Comparison of ENCODE assay signal across 32 cellular contexts in the genomic region with DNA sequence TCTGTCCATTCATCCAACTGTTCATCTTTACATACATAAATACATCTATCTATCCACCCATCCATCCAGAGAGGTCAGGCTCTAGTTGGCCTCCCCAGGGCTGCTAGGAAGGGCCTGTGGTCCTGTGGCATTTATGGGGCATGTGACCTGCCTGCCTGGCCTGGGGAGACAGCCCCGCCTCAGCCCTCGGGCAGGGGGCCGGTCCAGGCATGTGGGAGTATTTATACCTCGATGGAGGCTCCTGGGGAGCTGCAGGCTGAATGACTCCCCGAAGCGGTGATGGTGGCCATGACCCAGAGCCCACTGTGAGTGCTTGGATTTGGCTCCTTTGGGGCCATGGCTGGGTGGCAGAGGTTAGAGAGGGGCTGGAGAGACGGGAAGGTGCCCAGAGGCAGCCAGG. TPM values are rescaled to one million over a fixed set of nuclear protein-coding genes. Genes with fewer than 3 reads are reported as not detected.
"Had no signal": no experiment of that assay in that cellular context is flagged by ENCODE, and none has a peak within 500 bp of the region (broad histone marks: within the 10 kb centered on the region; RNA-seq: fewer than 3 reads in every experiment).

No MANE protein-coding gene starts in this region.

- ATAC-seq: effector memory CD8-positive, alpha-beta T cell; gastrocnemius medialis; heart right ventricle; left cardiac atrium; left lung; left ventricle myocardium superior had no signal

- H3K9me3 Mint-ChIP-seq: effector memory CD8-positive, alpha-beta T cell; memory B cell had no signal

- H3K4me3 ChIP-seq: coronary artery, esophagus squamous epithelium, gastrocnemius medialis, heart right ventricle, left lung, lung had no signal

- FAIRE-seq: colon, endometrium, islet of Langerhans, keratinocyte had no signal

- H3K4me1 ChIP-seq: gastrocnemius medialis, heart right ventricle, left lung had no signal

- H3K4me3 Mint-ChIP-seq: effector memory CD8-positive, alpha-beta T cell; endodermal cell; memory B cell had no signal

- H3K9me3 ChIP-seq: esophagus squamous epithelium, gastrocnemius medialis, heart right ventricle, left lung had no signal

- H3K27ac Mint-ChIP-seq: effector memory CD8-positive, alpha-beta T cell; endodermal cell; memory B cell had no signal

- DNase-seq: effector CD8-positive, alpha-beta T cell; effector memory CD8-positive, alpha-beta T cell; endodermal cell; erythroblast; esophagus squamous epithelium; foreskin fibroblast; foreskin melanocyte; gastrocnemius medialis; glutamatergic neuron; head of caudate nucleus; heart right ventricle; hippocampal formation; left cardiac atrium; left ventricle myocardium superior; mammary epithelial cell; mesendoderm; midbrain had no signal

- H3K36me3 Mint-ChIP-seq: memory B cell had no signal

- H3K4me1 Mint-ChIP-seq: endodermal cell had no signal

- H3K36me3 ChIP-seq: gastrocnemius medialis, heart right ventricle, left lung had no signal

- H3K27ac ChIP-seq: coronary artery, epithelial cell of prostate, gastrocnemius medialis, heart right ventricle, left lung had no signal

RNA-seq across cellular contexts. Expression of gene FOXN1, which starts 7.3 kb away (rescaled TPM):
- total RNA-seq: cerebellum, dermis microvascular lymphatic vessel endothelial cell, endodermal cell, gastrocnemius medialis, glomerular endothelial cell, heart right ventricle, kidney epithelial cell, left cardiac atrium, left ventricle myocardium superior, mammary epithelial cell, mononuclear cell had no signal
- polyA plus RNA-seq: heart right ventricle, mammary epithelial cell had no signal

RNA-seq across cellular contexts. Expression of gene SLC13A2, which starts 40.0 kb away (rescaled TPM):
- total RNA-seq: cerebellum, dermis microvascular lymphatic vessel endothelial cell, endodermal cell, esophagus mucosa, esophagus squamous epithelium, glomerular endothelial cell, heart right ventricle, kidney epithelial cell, left cardiac atrium, left lung, left ventricle myocardium superior, mammary epithelial cell, mononuclear cell had no signal
- polyA plus RNA-seq: heart right ventricle, keratinocyte, mammary epithelial cell had no signal
